1 cellular context compared by ENCODE assay signal in the genomic region with DNA sequence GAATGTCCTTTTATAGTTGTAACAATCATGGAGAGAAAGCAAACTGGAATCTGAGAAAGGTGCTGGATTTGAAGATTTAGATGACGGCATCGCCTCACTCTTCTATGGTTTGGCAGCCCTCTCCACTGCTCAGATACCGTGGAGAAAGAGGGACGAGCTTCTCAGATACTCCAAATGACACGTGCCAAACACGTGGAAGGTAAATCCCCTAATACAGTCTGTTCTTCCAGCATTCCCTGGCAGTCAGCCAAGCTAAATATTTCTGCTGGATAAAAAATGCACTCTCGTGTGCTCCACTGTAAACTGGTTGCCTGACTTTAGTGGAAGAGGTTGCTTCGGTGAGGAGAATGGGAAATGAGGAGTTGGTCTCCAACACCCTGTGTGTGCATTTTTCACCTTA.
TF ChIP-seq lines count a peak whose summit lies in the region.

No MANE protein-coding gene starts in this region.

TF ChIP-seq in HEK293, 187 proteins besides CTCF, POLR2A, EP300 and RAD21 (continued from another document and continues in another):
- TF ChIP-seq, protein P1, sequence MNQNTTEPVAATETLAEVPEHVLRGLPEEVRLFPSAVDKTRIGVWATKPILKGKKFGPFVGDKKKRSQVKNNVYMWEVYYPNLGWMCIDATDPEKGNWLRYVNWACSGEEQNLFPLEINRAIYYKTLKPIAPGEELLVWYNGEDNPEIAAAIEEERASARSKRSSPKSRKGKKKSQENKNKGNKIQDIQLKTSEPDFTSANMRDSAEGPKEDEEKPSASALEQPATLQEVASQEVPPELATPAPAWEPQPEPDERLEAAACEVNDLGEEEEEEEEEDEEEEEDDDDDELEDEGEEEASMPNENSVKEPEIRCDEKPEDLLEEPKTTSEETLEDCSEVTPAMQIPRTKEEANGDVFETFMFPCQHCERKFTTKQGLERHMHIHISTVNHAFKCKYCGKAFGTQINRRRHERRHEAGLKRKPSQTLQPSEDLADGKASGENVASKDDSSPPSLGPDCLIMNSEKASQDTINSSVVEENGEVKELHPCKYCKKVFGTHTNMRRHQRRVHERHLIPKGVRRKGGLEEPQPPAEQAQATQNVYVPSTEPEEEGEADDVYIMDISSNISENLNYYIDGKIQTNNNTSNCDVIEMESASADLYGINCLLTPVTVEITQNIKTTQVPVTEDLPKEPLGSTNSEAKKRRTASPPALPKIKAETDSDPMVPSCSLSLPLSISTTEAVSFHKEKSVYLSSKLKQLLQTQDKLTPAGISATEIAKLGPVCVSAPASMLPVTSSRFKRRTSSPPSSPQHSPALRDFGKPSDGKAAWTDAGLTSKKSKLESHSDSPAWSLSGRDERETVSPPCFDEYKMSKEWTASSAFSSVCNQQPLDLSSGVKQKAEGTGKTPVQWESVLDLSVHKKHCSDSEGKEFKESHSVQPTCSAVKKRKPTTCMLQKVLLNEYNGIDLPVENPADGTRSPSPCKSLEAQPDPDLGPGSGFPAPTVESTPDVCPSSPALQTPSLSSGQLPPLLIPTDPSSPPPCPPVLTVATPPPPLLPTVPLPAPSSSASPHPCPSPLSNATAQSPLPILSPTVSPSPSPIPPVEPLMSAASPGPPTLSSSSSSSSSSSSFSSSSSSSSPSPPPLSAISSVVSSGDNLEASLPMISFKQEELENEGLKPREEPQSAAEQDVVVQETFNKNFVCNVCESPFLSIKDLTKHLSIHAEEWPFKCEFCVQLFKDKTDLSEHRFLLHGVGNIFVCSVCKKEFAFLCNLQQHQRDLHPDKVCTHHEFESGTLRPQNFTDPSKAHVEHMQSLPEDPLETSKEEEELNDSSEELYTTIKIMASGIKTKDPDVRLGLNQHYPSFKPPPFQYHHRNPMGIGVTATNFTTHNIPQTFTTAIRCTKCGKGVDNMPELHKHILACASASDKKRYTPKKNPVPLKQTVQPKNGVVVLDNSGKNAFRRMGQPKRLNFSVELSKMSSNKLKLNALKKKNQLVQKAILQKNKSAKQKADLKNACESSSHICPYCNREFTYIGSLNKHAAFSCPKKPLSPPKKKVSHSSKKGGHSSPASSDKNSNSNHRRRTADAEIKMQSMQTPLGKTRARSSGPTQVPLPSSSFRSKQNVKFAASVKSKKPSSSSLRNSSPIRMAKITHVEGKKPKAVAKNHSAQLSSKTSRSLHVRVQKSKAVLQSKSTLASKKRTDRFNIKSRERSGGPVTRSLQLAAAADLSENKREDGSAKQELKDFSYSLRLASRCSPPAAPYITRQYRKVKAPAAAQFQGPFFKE (tag by site-specific recombination; IDR thresholded peaks at IDR 0.05; ENCODE audit: borderline replicate concordance): no peak
- TF ChIP-seq ZNF221 (tag by site-specific recombination; IDR thresholded peaks at IDR 0.05; ENCODE audit: borderline replicate concordance) (no peak), ZNF560 (tag by site-specific recombination; IDR thresholded peaks at IDR 0.05; ENCODE audit: borderline replicate concordance) (no peak), ZFP69B (tag by site-specific recombination; IDR thresholded peaks at IDR 0.05) (peak; percentile 33), BCL11A (tag by site-specific recombination; IDR thresholded peaks at IDR 0.05; ENCODE audit: low read depth) (peak; percentile 71; the same call in 1 of the 2 replicates), ZNF214 (tag by site-specific recombination; IDR thresholded peaks at IDR 0.05; ENCODE audit: borderline replicate concordance) (no peak; the same call in 1 of the 2 replicates), KLF7 (tag by site-specific recombination; IDR thresholded peaks at IDR 0.05; ENCODE audit: borderline replicate concordance) (no peak), WT1 (tag by site-specific recombination; IDR thresholded peaks at IDR 0.05) (peak; percentile 76), ZNF785 (tag by site-specific recombination; IDR thresholded peaks at IDR 0.05) (no peak), ZNF239 (tag by site-specific recombination; IDR thresholded peaks at IDR 0.05) (no peak), ZFP37 (tag by site-specific recombination; IDR thresholded peaks at IDR 0.05) (0 out of 2 replicates have a peak, but pooled peaks have one; percentile 37), FEZF1 (tag by site-specific recombination; IDR thresholded peaks at IDR 0.05) (peak; percentile 93), ZBTB21 (tag by site-specific recombination; IDR thresholded peaks at IDR 0.05) (peak; percentile 87; the same call in 1 of the 2 replicates), MYNN (tag by site-specific recombination; IDR thresholded peaks at IDR 0.05; ENCODE audit: borderline replicate concordance) (no peak), ZNF394 (tag by site-specific recombination; IDR thresholded peaks at IDR 0.05; ENCODE audit: borderline replicate concordance) (peak; percentile 100), KLF8 (tag by site-specific recombination; IDR thresholded peaks at IDR 0.05) (peak; percentile 74), ZNF621 (tag by site-specific recombination; IDR thresholded peaks at IDR 0.05) (no peak), ZFHX2 (tag by site-specific recombination; conservative IDR thresholded peaks at IDR 0.05) (no peak), ZNF366 (tag by site-specific recombination; conservative IDR thresholded peaks at IDR 0.05) (peak; percentile 57; the same call in 1 of the 2 replicates), SP7 (tag by site-specific recombination; IDR thresholded peaks at IDR 0.05) (peak; percentile 95), ZNF514 (tag by site-specific recombination; IDR thresholded peaks at IDR 0.05) (no peak), ZNF19 (tag by site-specific recombination; IDR thresholded peaks at IDR 0.05; ENCODE audit: low read depth) (no peak), ZNF248 (tag by site-specific recombination; IDR thresholded peaks at IDR 0.05) (no peak), ZNF501 (tag by site-specific recombination; IDR thresholded peaks at IDR 0.05) (0 out of 2 replicates have a peak, but pooled peaks have one; percentile 40), ZNF792 (tag by site-specific recombination; IDR thresholded peaks at IDR 0.05) (no peak), ZNF747 (tag by site-specific recombination; IDR thresholded peaks at IDR 0.05) (no peak), ZBTB8A (tag by site-specific recombination; IDR thresholded peaks at IDR 0.05) (peak; percentile 33), ZNF561 (tag by site-specific recombination; IDR thresholded peaks at IDR 0.05; ENCODE audit: borderline replicate concordance) (peak; percentile 81; the same call in 1 of the 2 replicates), ZNF274 (IDR thresholded peaks at IDR 0.05; ENCODE audit: low read length) (no peak), ZNF274 (tag by site-specific recombination; IDR thresholded peaks at IDR 0.05; ENCODE audit: borderline replicate concordance) (no peak), GLIS1 (tag by site-specific recombination; IDR thresholded peaks at IDR 0.05) (no peak), ZNF433 (tag by site-specific recombination; IDR thresholded peaks at IDR 0.05; ENCODE audit: low read depth) (no peak), MZF1 (tag by site-specific recombination; IDR thresholded peaks at IDR 0.05; ENCODE audit: borderline replicate concordance) (peak; percentile 100), ZNF585B (tag by site-specific recombination; IDR thresholded peaks at IDR 0.05) (no peak), ZNF24 (tag by site-specific recombination; IDR thresholded peaks at IDR 0.05) (peak; percentile 92), ZFP3 (tag by site-specific recombination; IDR thresholded peaks at IDR 0.05; ENCODE audit: low read depth) (no peak)
- TF ChIP-seq, protein P2, sequence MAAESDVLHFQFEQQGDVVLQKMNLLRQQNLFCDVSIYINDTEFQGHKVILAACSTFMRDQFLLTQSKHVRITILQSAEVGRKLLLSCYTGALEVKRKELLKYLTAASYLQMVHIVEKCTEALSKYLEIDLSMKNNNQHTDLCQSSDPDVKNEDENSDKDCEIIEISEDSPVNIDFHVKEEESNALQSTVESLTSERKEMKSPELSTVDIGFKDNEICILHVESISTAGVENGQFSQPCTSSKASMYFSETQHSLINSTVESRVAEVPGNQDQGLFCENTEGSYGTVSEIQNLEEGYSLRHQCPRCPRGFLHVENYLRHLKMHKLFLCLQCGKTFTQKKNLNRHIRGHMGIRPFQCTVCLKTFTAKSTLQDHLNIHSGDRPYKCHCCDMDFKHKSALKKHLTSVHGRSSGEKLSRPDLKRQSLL (tag by site-specific recombination; IDR thresholded peaks at IDR 0.05): no peak
- TF ChIP-seq, protein P3, sequence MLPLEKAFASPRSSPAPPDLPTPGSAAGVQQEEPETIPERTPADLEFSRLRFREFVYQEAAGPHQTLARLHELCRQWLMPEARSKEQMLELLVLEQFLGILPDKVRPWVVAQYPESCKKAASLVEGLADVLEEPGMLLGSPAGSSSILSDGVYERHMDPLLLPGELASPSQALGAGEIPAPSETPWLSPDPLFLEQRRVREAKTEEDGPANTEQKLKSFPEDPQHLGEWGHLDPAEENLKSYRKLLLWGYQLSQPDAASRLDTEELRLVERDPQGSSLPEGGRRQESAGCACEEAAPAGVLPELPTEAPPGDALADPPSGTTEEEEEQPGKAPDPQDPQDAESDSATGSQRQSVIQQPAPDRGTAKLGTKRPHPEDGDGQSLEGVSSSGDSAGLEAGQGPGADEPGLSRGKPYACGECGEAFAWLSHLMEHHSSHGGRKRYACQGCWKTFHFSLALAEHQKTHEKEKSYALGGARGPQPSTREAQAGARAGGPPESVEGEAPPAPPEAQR (tag by site-specific recombination; IDR thresholded peaks at IDR 0.05): no peak
- TF ChIP-seq, protein P4, sequence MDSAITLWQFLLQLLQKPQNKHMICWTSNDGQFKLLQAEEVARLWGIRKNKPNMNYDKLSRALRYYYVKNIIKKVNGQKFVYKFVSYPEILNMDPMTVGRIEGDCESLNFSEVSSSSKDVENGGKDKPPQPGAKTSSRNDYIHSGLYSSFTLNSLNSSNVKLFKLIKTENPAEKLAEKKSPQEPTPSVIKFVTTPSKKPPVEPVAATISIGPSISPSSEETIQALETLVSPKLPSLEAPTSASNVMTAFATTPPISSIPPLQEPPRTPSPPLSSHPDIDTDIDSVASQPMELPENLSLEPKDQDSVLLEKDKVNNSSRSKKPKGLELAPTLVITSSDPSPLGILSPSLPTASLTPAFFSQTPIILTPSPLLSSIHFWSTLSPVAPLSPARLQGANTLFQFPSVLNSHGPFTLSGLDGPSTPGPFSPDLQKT (IDR thresholded peaks at IDR 0.05; ENCODE audit: borderline replicate concordance, low read depth, low read length): no peak
- TF ChIP-seq, protein P5, sequence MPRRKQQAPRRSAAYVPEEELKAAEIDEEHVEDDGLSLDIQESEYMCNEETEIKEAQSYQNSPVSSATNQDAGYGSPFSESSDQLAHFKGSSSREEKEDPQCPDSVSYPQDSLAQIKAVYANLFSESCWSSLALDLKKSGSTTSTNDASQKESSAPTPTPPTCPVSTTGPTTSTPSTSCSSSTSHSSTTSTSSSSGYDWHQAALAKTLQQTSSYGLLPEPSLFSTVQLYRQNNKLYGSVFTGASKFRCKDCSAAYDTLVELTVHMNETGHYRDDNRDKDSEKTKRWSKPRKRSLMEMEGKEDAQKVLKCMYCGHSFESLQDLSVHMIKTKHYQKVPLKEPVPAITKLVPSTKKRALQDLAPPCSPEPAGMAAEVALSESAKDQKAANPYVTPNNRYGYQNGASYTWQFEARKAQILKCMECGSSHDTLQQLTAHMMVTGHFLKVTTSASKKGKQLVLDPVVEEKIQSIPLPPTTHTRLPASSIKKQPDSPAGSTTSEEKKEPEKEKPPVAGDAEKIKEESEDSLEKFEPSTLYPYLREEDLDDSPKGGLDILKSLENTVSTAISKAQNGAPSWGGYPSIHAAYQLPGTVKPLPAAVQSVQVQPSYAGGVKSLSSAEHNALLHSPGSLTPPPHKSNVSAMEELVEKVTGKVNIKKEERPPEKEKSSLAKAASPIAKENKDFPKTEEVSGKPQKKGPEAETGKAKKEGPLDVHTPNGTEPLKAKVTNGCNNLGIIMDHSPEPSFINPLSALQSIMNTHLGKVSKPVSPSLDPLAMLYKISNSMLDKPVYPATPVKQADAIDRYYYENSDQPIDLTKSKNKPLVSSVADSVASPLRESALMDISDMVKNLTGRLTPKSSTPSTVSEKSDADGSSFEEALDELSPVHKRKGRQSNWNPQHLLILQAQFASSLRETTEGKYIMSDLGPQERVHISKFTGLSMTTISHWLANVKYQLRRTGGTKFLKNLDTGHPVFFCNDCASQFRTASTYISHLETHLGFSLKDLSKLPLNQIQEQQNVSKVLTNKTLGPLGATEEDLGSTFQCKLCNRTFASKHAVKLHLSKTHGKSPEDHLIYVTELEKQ (tag by site-specific recombination; IDR thresholded peaks at IDR 0.05; ENCODE audit: borderline replicate concordance): peak; percentile 76; the same call in 1 of the 2 replicates
- TF ChIP-seq, protein P6, sequence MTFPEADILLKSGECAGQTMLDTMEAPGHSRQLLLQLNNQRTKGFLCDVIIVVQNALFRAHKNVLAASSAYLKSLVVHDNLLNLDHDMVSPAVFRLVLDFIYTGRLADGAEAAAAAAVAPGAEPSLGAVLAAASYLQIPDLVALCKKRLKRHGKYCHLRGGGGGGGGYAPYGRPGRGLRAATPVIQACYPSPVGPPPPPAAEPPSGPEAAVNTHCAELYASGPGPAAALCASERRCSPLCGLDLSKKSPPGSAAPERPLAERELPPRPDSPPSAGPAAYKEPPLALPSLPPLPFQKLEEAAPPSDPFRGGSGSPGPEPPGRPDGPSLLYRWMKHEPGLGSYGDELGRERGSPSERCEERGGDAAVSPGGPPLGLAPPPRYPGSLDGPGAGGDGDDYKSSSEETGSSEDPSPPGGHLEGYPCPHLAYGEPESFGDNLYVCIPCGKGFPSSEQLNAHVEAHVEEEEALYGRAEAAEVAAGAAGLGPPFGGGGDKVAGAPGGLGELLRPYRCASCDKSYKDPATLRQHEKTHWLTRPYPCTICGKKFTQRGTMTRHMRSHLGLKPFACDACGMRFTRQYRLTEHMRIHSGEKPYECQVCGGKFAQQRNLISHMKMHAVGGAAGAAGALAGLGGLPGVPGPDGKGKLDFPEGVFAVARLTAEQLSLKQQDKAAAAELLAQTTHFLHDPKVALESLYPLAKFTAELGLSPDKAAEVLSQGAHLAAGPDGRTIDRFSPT (tag by site-specific recombination; IDR thresholded peaks at IDR 0.05): peak; percentile 60; the same call in 1 of the 2 replicates
- TF ChIP-seq, protein P7, sequence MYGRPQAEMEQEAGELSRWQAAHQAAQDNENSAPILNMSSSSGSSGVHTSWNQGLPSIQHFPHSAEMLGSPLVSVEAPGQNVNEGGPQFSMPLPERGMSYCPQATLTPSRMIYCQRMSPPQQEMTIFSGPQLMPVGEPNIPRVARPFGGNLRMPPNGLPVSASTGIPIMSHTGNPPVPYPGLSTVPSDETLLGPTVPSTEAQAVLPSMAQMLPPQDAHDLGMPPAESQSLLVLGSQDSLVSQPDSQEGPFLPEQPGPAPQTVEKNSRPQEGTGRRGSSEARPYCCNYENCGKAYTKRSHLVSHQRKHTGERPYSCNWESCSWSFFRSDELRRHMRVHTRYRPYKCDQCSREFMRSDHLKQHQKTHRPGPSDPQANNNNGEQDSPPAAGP (tag by site-specific recombination; IDR thresholded peaks at IDR 0.05): 0 out of 2 replicates have a peak, but pooled peaks have one; percentile 24
- TF ChIP-seq, protein P8, sequence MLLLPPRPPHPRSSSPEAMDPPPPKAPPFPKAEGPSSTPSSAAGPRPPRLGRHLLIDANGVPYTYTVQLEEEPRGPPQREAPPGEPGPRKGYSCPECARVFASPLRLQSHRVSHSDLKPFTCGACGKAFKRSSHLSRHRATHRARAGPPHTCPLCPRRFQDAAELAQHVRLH (tag by site-specific recombination; IDR thresholded peaks at IDR 0.05): peak; percentile 67; the same call in 1 of the 2 replicates
